Comparison of ENCODE assay signal across 20 cellular contexts in the genomic region with DNA sequence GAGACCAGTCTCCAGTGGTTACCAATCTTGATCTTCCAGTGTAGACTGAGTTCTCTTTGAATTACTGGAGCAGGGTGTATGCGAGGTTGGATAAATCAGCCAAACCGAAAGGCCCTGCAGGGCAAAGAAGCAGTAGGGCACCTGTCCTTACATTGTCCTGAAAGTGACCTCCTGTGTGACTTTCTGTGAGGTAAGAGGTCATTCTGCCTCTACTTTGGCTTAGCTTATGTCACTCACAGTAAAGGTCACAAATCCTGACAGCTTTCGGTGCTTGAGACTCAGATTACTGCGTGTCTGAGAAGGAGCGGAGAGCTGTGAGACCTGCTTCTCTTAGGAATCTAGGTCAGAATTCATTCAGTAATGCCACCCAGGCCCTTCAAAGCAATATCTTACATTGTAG.
"Had no signal": no experiment of that assay in that cellular context is flagged by ENCODE, and none has a peak within 500 bp of the region (broad histone marks: within the 10 kb centered on the region; RNA-seq: fewer than 3 reads in every experiment).

No MANE protein-coding gene starts in this region.

- ATAC-seq: activated CD4-positive, alpha-beta T cell treated with anti-CD3 and anti-CD28 coated beads for 36 hours; activated T-cell treated with anti-CD3 and anti-CD28 coated beads, Interleukin-2, amount 50 U/mL, for 4 hours; naive thymus-derived CD8-positive, alpha-beta T cell; stimulated activated naive CD8-positive, alpha-beta T cell treated with anti-CD3 and anti-CD28 coated beads, Interleukin-15, amount 100 ng/mL, for 72 hours; WTC11 had no signal

- H3K27ac ChIP-seq: breast epithelium, prostate gland, tibial artery had no signal

- H3K4me3 ChIP-seq: breast epithelium, lung, prostate gland, tibial artery had no signal

- H3K36me3 ChIP-seq: breast epithelium, prostate gland, tibial artery had no signal

- H3K4me1 ChIP-seq: breast epithelium, prostate gland, tibial artery had no signal

- H3K27me3 ChIP-seq: breast epithelium, tibial artery had no signal

- DNase-seq: activated CD4-positive, alpha-beta T cell treated with anti-CD3 and anti-CD28 coated beads for 36 hours; activated CD4-positive, alpha-beta T cell treated with anti-CD3 and anti-CD28 coated beads, Interleukin-2, amount 50 U/mL, for 48 hours; activated CD8-positive, alpha-beta memory T cell treated with anti-CD3 and anti-CD28 coated beads, Interleukin-2, amount 50 U/mL, for 48 hours; activated naive CD4-positive, alpha-beta T cell treated with Interleukin-2 at 50 U/mL for 16 hours; activated naive CD8-positive, alpha-beta T cell treated with anti-CD3 and anti-CD28 coated beads for 36 hours; activated T-cell treated with anti-CD3 and anti-CD28 coated beads, Interleukin-2, amount 50 U/mL, for 4 hours; effector CD8-positive, alpha-beta T cell; erythroblast; foreskin fibroblast; hippocampal formation; naive thymus-derived CD8-positive, alpha-beta T cell; right cardiac atrium; stimulated activated CD4-positive, alpha-beta T cell treated with anti-CD3 and anti-CD28 coated beads, Interleukin-12 subunit alpha, Interleukin-12 subunit beta, amount 100 ng/mL, for 4 hours; stimulated activated naive CD8-positive, alpha-beta T cell treated with anti-CD3 and anti-CD28 coated beads, Interleukin-15, amount 100 ng/mL, for 72 hours; T-helper 1 cell; tibial artery had no signal

- H3K9me3 ChIP-seq: breast epithelium, prostate gland, tibial artery had no signal
